In the genomic region with DNA sequence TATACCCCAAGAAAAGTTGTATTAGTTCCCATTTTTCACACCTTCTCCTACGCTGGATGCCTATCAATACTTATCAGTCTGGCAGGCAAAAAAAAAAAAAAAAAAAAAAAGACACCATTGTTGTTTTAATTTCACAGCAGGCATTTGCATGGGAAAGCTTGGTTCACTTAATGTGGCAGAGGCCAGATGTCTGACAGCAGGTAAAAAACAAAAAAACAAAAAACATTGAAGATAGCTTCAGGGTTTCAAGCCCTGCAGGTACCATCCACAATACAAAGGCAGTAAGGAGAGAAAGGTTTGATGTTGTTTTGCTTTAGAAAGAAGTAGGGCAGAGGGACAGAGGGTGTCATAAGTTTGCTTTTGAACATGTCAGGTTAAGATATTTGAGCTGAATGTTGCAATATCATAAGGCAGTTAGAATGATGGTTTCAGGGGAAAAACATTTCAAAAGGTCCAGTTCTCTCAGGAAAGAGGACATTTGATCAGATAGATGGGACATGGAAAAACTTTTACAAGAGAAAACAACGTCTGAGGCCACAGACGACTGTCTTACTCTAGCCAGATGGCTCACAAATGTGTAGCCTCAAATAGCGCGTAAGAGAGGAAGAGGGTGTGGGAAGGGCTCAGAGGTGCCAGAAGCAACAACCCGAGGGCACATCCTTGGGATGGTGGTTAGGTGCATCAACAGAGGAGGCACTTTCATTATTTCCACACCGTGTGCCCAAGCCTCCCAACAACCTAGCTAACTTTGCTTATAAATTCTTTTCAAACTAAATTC, we compare ENCODE assay signal across 1 cellular context.
A peak's percentile ranks its signal among the peaks of the same experiment; 100 is the strongest.
TF ChIP-seq lines count a peak whose summit lies in the region.

No MANE protein-coding gene starts in this region.

TF ChIP-seq in HepG2, 621 proteins besides CTCF, POLR2A, EP300 and RAD21:
- TF ChIP-seq NFE2 (CRISPR knock-in tag; IDR thresholded peaks at IDR 0.05) (no peak), SMAD9 (CRISPR knock-in tag; IDR thresholded peaks at IDR 0.05) (no peak), ZNF432 (CRISPR knock-in tag; IDR thresholded peaks at IDR 0.05; ENCODE audit: borderline replicate concordance) (no peak), CEBPB (IDR thresholded peaks at IDR 0.05; ENCODE audit: borderline replicate concordance, low read depth, low read length) (peak; percentile 46; the same call in 1 of the 2 replicates)
- TF ChIP-seq, protein P1, sequence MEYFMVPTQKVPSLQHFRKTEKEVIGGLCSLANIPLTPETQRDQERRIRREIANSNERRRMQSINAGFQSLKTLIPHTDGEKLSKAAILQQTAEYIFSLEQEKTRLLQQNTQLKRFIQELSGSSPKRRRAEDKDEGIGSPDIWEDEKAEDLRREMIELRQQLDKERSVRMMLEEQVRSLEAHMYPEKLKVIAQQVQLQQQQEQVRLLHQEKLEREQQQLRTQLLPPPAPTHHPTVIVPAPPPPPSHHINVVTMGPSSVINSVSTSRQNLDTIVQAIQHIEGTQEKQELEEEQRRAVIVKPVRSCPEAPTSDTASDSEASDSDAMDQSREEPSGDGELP (IDR thresholded peaks at IDR 0.05; ENCODE audit: borderline replicate concordance, low read depth) = no peak
- TF ChIP-seq, protein P2, sequence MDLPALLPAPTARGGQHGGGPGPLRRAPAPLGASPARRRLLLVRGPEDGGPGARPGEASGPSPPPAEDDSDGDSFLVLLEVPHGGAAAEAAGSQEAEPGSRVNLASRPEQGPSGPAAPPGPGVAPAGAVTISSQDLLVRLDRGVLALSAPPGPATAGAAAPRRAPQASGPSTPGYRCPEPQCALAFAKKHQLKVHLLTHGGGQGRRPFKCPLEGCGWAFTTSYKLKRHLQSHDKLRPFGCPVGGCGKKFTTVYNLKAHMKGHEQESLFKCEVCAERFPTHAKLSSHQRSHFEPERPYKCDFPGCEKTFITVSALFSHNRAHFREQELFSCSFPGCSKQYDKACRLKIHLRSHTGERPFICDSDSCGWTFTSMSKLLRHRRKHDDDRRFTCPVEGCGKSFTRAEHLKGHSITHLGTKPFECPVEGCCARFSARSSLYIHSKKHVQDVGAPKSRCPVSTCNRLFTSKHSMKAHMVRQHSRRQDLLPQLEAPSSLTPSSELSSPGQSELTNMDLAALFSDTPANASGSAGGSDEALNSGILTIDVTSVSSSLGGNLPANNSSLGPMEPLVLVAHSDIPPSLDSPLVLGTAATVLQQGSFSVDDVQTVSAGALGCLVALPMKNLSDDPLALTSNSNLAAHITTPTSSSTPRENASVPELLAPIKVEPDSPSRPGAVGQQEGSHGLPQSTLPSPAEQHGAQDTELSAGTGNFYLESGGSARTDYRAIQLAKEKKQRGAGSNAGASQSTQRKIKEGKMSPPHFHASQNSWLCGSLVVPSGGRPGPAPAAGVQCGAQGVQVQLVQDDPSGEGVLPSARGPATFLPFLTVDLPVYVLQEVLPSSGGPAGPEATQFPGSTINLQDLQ (CRISPR knock-in tag; IDR thresholded peaks at IDR 0.05) = no peak
- TF ChIP-seq, protein P3, sequence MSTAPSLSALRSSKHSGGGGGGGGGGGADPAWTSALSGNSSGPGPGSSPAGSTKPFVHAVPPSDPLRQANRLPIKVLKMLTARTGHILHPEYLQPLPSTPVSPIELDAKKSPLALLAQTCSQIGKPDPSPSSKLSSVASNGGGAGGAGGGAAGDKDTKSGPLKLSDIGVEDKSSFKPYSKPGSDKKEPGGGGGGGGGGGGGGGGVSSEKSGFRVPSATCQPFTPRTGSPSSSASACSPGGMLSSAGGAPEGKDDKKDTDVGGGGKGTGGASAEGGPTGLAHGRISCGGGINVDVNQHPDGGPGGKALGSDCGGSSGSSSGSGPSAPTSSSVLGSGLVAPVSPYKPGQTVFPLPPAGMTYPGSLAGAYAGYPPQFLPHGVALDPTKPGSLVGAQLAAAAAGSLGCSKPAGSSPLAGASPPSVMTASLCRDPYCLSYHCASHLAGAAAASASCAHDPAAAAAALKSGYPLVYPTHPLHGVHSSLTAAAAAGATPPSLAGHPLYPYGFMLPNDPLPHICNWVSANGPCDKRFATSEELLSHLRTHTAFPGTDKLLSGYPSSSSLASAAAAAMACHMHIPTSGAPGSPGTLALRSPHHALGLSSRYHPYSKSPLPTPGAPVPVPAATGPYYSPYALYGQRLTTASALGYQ (CRISPR knock-in tag; IDR thresholded peaks at IDR 0.05) = no peak
